8 cellular contexts compared by ENCODE assay signal in genomic region chr17:63930951-63931575, GRCh38. TPM values are rescaled to one million over a fixed set of nuclear protein-coding genes. Genes with fewer than 3 reads are reported as not detected.
DNase-seq lines count a peak whose midpoint lies in the region; ATAC-seq and TF ChIP-seq lines count a peak whose summit lies in the region.
"Had no signal": no experiment of that assay in that cellular context is flagged by ENCODE, and none has a peak within 500 bp of the region (broad histone marks: within the 10 kb centered on the region; RNA-seq: fewer than 3 reads in every experiment).

No MANE protein-coding gene starts in this region.

- H3K27me3 ChIP-seq in thyroid gland, result no peaks in the 10 kb centered on the region

- ATAC-seq in GM21390 (IDR thresholded peaks at IDR 0.05; ENCODE audit: unreplicated experiment) (peak; percentile 46), mucosa of descending colon (peak; percentile 79)

- CTCF ChIA-PET in RWPE1 (lab: Yijun Ruan, JAX), result interaction anchor here (0.5 to 1.0 kb wide), 2 partner anchors 82 to 151 kb away, joined by 3 to 6 read pairs; no protein-coding TSS in a partner anchor

- H3K4me1 ChIP-seq in mucosa of descending colon (ENCODE audit: low read depth), result peaks cover 5% of the 10 kb centered on the region
- peaks cover 0 to 10% of the 10 kb centered on the region in 2 donors for H3K4me1 ChIP-seq in thyroid gland

- TF ChIP-seq CTCF in RWPE1 (conservative IDR thresholded peaks at IDR 0.05; ENCODE audit: low read depth) (no peak), mucosa of descending colon (IDR thresholded peaks at IDR 0.05) (no peak), thyroid gland (IDR thresholded peaks at IDR 0.05) (no peak)

- no peak for TF ChIP-seq POLR2A in thyroid gland (IDR thresholded peaks at IDR 0.05)

- DNase-seq in RWPE1 (ENCODE audit: low spot score) (no peak), mucosa of descending colon (peak; percentile 71 to 90 (median 72)), thyroid gland (peak; percentile 28 to 39), NCI-H446 treated with DMSO at 0.1 percent for 48 hours (lab: John Stamatoyannopoulos, UW) (no peak), kidney tubule cell (ENCODE audit: low spot score) (no peak)
- peak; percentile 63 for DNase-seq in activated naive CD8-positive, alpha-beta T cell treated with anti-CD3 and anti-CD28 coated beads for 36 hours

- H3K27ac ChIP-seq in RWPE1 (peak overlapping the region; percentile 24; the same call in 1 of the 2 replicates), thyroid gland (peak overlapping the region in 1 of 3 donors; percentile 41)

- POLR2A ChIA-PET in RWPE1 (lab: Yijun Ruan, JAX; ENCODE audit: low non-redundant PET), result no interaction called here

- H3K4me3 ChIP-seq in mucosa of descending colon (no peak overlapping the region), thyroid gland (replicated peaks in 1 of 3) (no peak overlapping the region)

- H3K9me3 Mint-ChIP-seq in activated naive CD8-positive, alpha-beta T cell treated with anti-CD3 and anti-CD28 coated beads for 36 hours, result no peaks in the 10 kb centered on the region

- H3K27me3 Mint-ChIP-seq in activated naive CD8-positive, alpha-beta T cell treated with anti-CD3 and anti-CD28 coated beads for 36 hours, result no peaks in the 10 kb centered on the region

- peaks cover 20% of the 10 kb centered on the region for H3K4me1 Mint-ChIP-seq in activated naive CD8-positive, alpha-beta T cell treated with anti-CD3 and anti-CD28 coated beads for 36 hours

- H3K36me3 Mint-ChIP-seq in activated naive CD8-positive, alpha-beta T cell treated with anti-CD3 and anti-CD28 coated beads for 36 hours, result no peaks in the 10 kb centered on the region

- peak overlapping the region; percentile 94 for H3K4me3 Mint-ChIP-seq in activated naive CD8-positive, alpha-beta T cell treated with anti-CD3 and anti-CD28 coated beads for 36 hours

- intact Hi-C loops in mucosa of descending colon (cut with DNase I, micrococcal nuclease) (no loop called here), thyroid gland (cut with DNase I) (no loop called here)

- no peaks in the 10 kb centered on the region for H3K9me3 ChIP-seq in mucosa of descending colon
- no peaks in the 10 kb centered on the region for H3K9me3 ChIP-seq in thyroid gland

- H3K36me3 ChIP-seq in mucosa of descending colon (ENCODE audit: low read depth) (no peaks in the 10 kb centered on the region), thyroid gland (no peaks in the 10 kb centered on the region)

- WGBS in thyroid gland, 2 donors, result 69 to 72% methylated on average over 10 to 14 of the region's 16 CpGs

- H3K27ac Mint-ChIP-seq in activated naive CD8-positive, alpha-beta T cell treated with anti-CD3 and anti-CD28 coated beads for 36 hours, result peak overlapping the region; percentile 54

RNA-seq across cellular contexts. Expression of gene CD79B, which starts 1.1 kb away (rescaled TPM):
- total RNA-seq in activated naive CD8-positive, alpha-beta T cell treated with anti-CD3 and anti-CD28 coated beads for 36 hours, result 10 to 100 TPM; 28.8 to 30.5 TPM
- total RNA-seq in mucosa of descending colon (1 to 10 TPM in 2 of 3 donors, under 1 TPM in 1; 0.70 to 2.4 (median 1.4) TPM), thyroid gland (1 to 10 TPM in 2 of 4 donors, not detected in 2; 1.3 to 1.8 TPM)

RNA-seq across cellular contexts. Expression of gene GH1, which starts 12.4 kb away (rescaled TPM):
- not detected for total RNA-seq in activated naive CD8-positive, alpha-beta T cell treated with anti-CD3 and anti-CD28 coated beads for 36 hours
- not detected for total RNA-seq in mucosa of descending colon
- total RNA-seq in thyroid gland, result not detected
- total RNA-seq: T-helper 1 cell treated with Interleukin-12 subunit alpha and Interleukin-12 subunit beta and Interleukin-4 antibody, amounts not matched to agents 30 ng/mL and 1 ng/mL, for 36 hours had no signal

RNA-seq across cellular contexts. Expression of gene CSHL1, which starts 20.0 kb away (rescaled TPM):
- total RNA-seq in activated naive CD8-positive, alpha-beta T cell treated with anti-CD3 and anti-CD28 coated beads for 36 hours, result not detected
- not detected for total RNA-seq in mucosa of descending colon
- total RNA-seq in thyroid gland, result not detected
- total RNA-seq: T-helper 1 cell treated with Interleukin-12 subunit alpha and Interleukin-12 subunit beta and Interleukin-4 antibody, amounts not matched to agents 30 ng/mL and 1 ng/mL, for 36 hours had no signal

RNA-seq across cellular contexts. Expression of gene CSH1, which starts 34.7 kb away (rescaled TPM):
- not detected for total RNA-seq in activated naive CD8-positive, alpha-beta T cell treated with anti-CD3 and anti-CD28 coated beads for 36 hours
- total RNA-seq in mucosa of descending colon, result not detected
- not detected for total RNA-seq in thyroid gland
- total RNA-seq: T-helper 1 cell treated with Interleukin-12 subunit alpha and Interleukin-12 subunit beta and Interleukin-4 antibody, amounts not matched to agents 30 ng/mL and 1 ng/mL, for 36 hours had no signal

RNA-seq across cellular contexts. Expression of gene SCN4A, which starts 41.7 kb away (rescaled TPM):
- total RNA-seq in activated naive CD8-positive, alpha-beta T cell treated with anti-CD3 and anti-CD28 coated beads for 36 hours, result under 1 TPM; 0.14 to 0.31 TPM
- total RNA-seq in mucosa of descending colon, result under 1 TPM; 0.10 to 0.75 (median 0.22) TPM
- 1 to 10 TPM; 2.4 to 7.1 (median 4.0) TPM for total RNA-seq in thyroid gland

Comparison
In these comparisons a context has a peak if more than half of its experiments do, and no peak if none do; other contexts are left out.
1. DNase-seq: peak in activated naive CD8-positive, alpha-beta T cell treated with anti-CD3 and anti-CD28 coated beads for 36 hours (single experiment), mucosa of descending colon (3 of 3) and thyroid gland (2 of 2); none in RWPE1 (single experiment), NCI-H446 treated with DMSO at 0.1 percent for 48 hours (single experiment) and kidney tubule cell (single experiment).
2. RNA of gene CD79B, which starts 1.1 kb away (total RNA-seq): 28.8 to 30.5 TPM in activated naive CD8-positive, alpha-beta T cell treated with anti-CD3 and anti-CD28 coated beads for 36 hours; 0.70 to 2.4 TPM in mucosa of descending colon and 1.3 to 1.8 TPM in thyroid gland; every median in the first group is over 4 times any median in the second.